ENCODE assay signal across 10 cellular contexts in genomic region chr1:160416369-160416768, GRCh38. TPM values are rescaled to one million over a fixed set of nuclear protein-coding genes. Genes with fewer than 3 reads are reported as not detected.
DNase-seq lines count a peak whose midpoint lies in the region; ATAC-seq and TF ChIP-seq lines count a peak whose summit lies in the region.
"Had no signal": no experiment of that assay in that cellular context is flagged by ENCODE, and none has a peak within 500 bp of the region (broad histone marks: within the 10 kb centered on the region; RNA-seq: fewer than 3 reads in every experiment).

No MANE protein-coding gene starts in this region.

- no peaks in the 10 kb centered on the region for H3K9me3 Mint-ChIP-seq in brain
- H3K9me3 Mint-ChIP-seq in neural progenitor cell: no peaks in the 10 kb centered on the region

- no peak for ATAC-seq in aorta (ENCODE audit: low FRiP score)

- H3K36me3 ChIP-seq in neural progenitor cell (no peaks in the 10 kb centered on the region), aorta (ENCODE audit: control insufficient read depth in 1 of 2, insufficient read depth in 2 of 2, low read length in 1 of 2) (no peaks in the 10 kb centered on the region)

- H4K20me1 ChIP-seq in neural progenitor cell (ENCODE audit: low read depth): peaks cover 66% of the 10 kb centered on the region

- no peak overlapping the region for H3K9ac ChIP-seq in neural progenitor cell

- H3K27me3 ChIP-seq in neural progenitor cell: no peaks in the 10 kb centered on the region
- no peaks in the 10 kb centered on the region for H3K27me3 ChIP-seq in aorta (ENCODE audit: control insufficient read depth in 1 of 2, insufficient read depth in 2 of 2, low read length in 1 of 2)

- H3K4me2 ChIP-seq in neural progenitor cell: no peak overlapping the region

- H3K4me1 Mint-ChIP-seq in brain (peaks cover 36% of the 10 kb centered on the region), neural progenitor cell (peaks cover 35% of the 10 kb centered on the region)

- H3K4me1 ChIP-seq in neural progenitor cell (peaks cover 33% of the 10 kb centered on the region), aorta (ENCODE audit: control insufficient read depth in 1 of 2, insufficient read depth in 2 of 2, low read length in 2 of 2) (no peaks in the 10 kb centered on the region)

- peaks cover 28% of the 10 kb centered on the region for H3K36me3 Mint-ChIP-seq in brain
- H3K36me3 Mint-ChIP-seq in neural progenitor cell: peaks cover 46% of the 10 kb centered on the region
- H3K36me3 Mint-ChIP-seq: CD4-positive, CD25-positive, alpha-beta regulatory T cell had no signal

- H3K27me3 Mint-ChIP-seq in brain (no peaks in the 10 kb centered on the region), neural progenitor cell (ENCODE audit: insufficient read depth, low read depth) (peaks cover 4% of the 10 kb centered on the region)

- no peak overlapping the region for H3K4me3 Mint-ChIP-seq in brain
- no peak overlapping the region for H3K4me3 Mint-ChIP-seq in neural progenitor cell
- H3K4me3 Mint-ChIP-seq: CD4-positive, CD25-positive, alpha-beta regulatory T cell had no signal

- H3K27ac Mint-ChIP-seq in brain: peak overlapping the region; percentile 36 to 69 (median 59)
- peak overlapping the region; percentile 54 for H3K27ac Mint-ChIP-seq in neural progenitor cell
- H3K27ac Mint-ChIP-seq: CD4-positive, CD25-positive, alpha-beta regulatory T cell had no signal

- WGBS in aorta, 2 donors: 32 to 38% methylated on average over 4 of the region's 4 CpGs

- H3K79me2 ChIP-seq in neural progenitor cell (ENCODE audit: low read depth): peaks cover 51% of the 10 kb centered on the region

- H3K4me3 ChIP-seq in neural progenitor cell (no peak overlapping the region), aorta (ENCODE audit: low read length in 2 of 2) (no peak overlapping the region)

- intact Hi-C loops in aorta (cut with DNase I): no loop called here

- H3F3A ChIP-seq in neural progenitor cell (ENCODE audit: low read depth): peaks cover 8% of the 10 kb centered on the region

- H3K27ac ChIP-seq in neural progenitor cell: no peak overlapping the region
- H3K27ac ChIP-seq in aorta (ENCODE audit: low read depth in 1 of 2, low read length in 2 of 2): no peak overlapping the region

- TF ChIP-seq CTCF in brain (conservative IDR thresholded peaks at IDR 0.05) (peak; percentile 59 to 61), neural progenitor cell (IDR thresholded peaks at IDR 0.05) (peak; percentile 55)

- DNase-seq in NCI-H2227 (lab: John Stamatoyannopoulos, UW; ENCODE audit: unreplicated experiment) (peak; percentile 40), NCI-H2227 treated with DMSO at 0.1 percent for 48 hours (lab: John Stamatoyannopoulos, UW) (no peak), LoVo (ENCODE audit: low spot score) (peak; percentile 34), neural progenitor cell (ENCODE audit: low spot score) (peak; percentile 63), inferior parietal cortex (ENCODE audit: extremely low spot score) (no peak), KG1 (lab: John Stamatoyannopoulos, UW) (no peak), aorta (no peak)
- DNase-seq: CD4-positive, CD25-positive, alpha-beta regulatory T cell had no signal

- H3K9me3 ChIP-seq in neural progenitor cell (ENCODE audit: low read depth): no peaks in the 10 kb centered on the region
- no peaks in the 10 kb centered on the region for H3K9me3 ChIP-seq in aorta (ENCODE audit: control insufficient read depth, low read length)

- H2AFZ ChIP-seq in neural progenitor cell (replicated peaks): no peak overlapping the region

RNA-seq across cellular contexts. Expression of gene VANGL2, which starts 16.0 kb away (rescaled TPM):
- polyA plus RNA-seq in brain (ENCODE audit: insufficient read depth, low read depth, low replicate concordance): 45.5 TPM
- total RNA-seq in neural progenitor cell (ENCODE audit: low replicate concordance): 23.0 and 46.6 TPM in 2 replicates
- 1 to 10 TPM; 1.3 to 4.4 TPM for total RNA-seq in aorta
- under 1 TPM; 0.26 to 0.50 TPM for polyA plus RNA-seq in aorta
- total RNA-seq: T-helper 1 cell treated with Interleukin-12 subunit alpha and Interleukin-12 subunit beta and Interleukin-4 antibody, amounts not matched to agents 30 ng/mL and 1 ng/mL, for 36 hours had no signal
- polyA plus RNA-seq: CD4-positive, CD25-positive, alpha-beta regulatory T cell had no signal

RNA-seq across cellular contexts. Expression of gene NHLH1, which starts 49.5 kb away (rescaled TPM):
- 1.0 TPM for polyA plus RNA-seq in brain (ENCODE audit: insufficient read depth, low read depth, low replicate concordance)
- 0.07 and 0.22 TPM in 2 replicates for total RNA-seq in neural progenitor cell (ENCODE audit: low replicate concordance)
- total RNA-seq in aorta: under 1 TPM; 0.13 to 0.24 TPM
- polyA plus RNA-seq in aorta: not detected
- total RNA-seq: CD4-positive, CD25-positive, alpha-beta regulatory T cell had no signal

Comparison
In these comparisons a context has a peak if more than half of its experiments do, and no peak if none do; other contexts are left out.
1. DNase-seq: peak in NCI-H2227 (single experiment), LoVo (single experiment) and neural progenitor cell (single experiment); none in NCI-H2227 treated with DMSO at 0.1 percent for 48 hours (single experiment), inferior parietal cortex (single experiment), KG1 (single experiment) and aorta (0 of 2).